In the genomic region with DNA sequence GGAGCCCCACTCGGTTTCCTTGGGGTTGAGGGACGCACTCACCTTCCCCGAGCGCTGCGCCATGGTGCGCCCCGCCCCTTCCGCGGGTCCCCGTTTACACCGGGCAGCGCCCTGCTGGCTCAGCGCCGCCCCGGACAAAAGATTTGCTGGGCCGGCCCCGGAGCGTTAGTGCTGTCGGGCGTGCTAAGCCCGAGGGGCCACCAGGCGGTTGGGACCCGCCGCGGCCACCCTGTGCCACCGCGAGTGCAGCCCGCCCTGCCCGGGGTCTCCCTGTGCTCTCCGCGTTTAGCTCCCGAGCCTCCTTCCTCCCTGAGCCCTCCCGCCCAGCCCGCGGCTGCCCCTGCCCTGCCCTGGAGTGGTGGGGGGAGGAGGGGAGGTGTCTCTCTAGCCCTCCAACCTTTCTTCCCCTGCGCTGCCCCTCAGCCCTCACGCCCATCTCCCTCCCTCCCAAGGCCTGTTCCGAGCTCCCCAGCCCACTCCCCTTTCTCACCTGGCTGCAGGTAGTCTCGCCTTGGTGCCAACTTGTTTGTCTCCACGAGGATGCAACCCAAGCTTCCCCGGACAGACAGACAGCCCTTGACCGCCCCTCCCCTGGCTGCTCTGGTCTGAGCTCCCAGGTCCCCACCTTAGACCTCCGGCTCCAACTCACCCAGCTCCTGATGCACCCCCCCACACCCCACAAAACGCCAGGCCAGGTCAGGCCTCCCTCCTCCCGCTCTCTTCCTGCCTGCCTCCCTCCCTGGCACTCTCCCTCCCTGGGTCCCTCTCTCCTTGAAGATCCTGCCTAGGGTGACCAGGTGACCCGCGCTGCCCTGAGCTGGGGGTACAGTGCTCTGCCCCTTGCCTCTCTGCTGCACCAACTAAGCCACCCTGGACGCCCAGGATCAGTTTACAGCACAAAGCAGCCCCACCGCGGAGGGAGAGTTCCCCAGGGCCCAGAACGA, we compare ENCODE assay signal across 12 cellular contexts. TPM values are rescaled to one million over a fixed set of nuclear protein-coding genes. Genes with fewer than 3 reads are reported as not detected.
DNase-seq lines count a peak whose midpoint lies in the region; ATAC-seq and TF ChIP-seq lines count a peak whose summit lies in the region.
"Had no signal": no experiment of that assay in that cellular context is flagged by ENCODE, and none has a peak within 500 bp of the region (broad histone marks: within the 10 kb centered on the region; RNA-seq: fewer than 3 reads in every experiment).

A gene with protein sequence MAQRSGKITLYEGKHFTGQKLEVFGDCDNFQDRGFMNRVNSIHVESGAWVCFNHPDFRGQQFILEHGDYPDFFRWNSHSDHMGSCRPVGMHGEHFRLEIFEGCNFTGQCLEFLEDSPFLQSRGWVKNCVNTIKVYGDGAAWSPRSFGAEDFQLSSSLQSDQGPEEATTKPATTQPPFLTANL (minus strand): TSS at position 287 of the 944 bp plus-strand sequence. CDS start 224 bp downstream, at position 63.

- TF ChIP-seq CTCF in RWPE2 (IDR thresholded peaks at IDR 0.05; ENCODE audit: poor library complexity, severe bottlenecking) (no peak), esophagus muscularis mucosa (IDR thresholded peaks at IDR 0.05) (no peak), parathyroid adenoma (IDR thresholded peaks at IDR 0.05) (no peak)

- H3K27me3 Mint-ChIP-seq in CD8-positive, alpha-beta memory T cell, result peaks cover 0 to 2% of the 10 kb centered on the region in 2 donors

- peak in 1 of 5 donors; percentile 46 for DNase-seq in CD8-positive, alpha-beta memory T cell
- DNase-seq in RWPE2 (ENCODE audit: low spot score) (no peak), esophagus muscularis mucosa (ENCODE audit: extremely low spot score) (no peak), SW 1271 (lab: John Stamatoyannopoulos, UW) (no peak)
- DNase-seq: anterior cingulate cortex, occipital lobe had no signal

- CTCF ChIA-PET in CD8-positive, alpha-beta memory T cell (lab: Charles Lee), result interaction anchor here (0.9 to 3.4 kb wide), 6 partner anchors 8 to 125 kb away, joined by 3 to 13 read pairs (median 4); no protein-coding TSS in a partner anchor

- no peaks in the 10 kb centered on the region for H3K9me3 ChIP-seq in CD8-positive, alpha-beta memory T cell (ENCODE audit: low read length)
- no peaks in the 10 kb centered on the region for H3K9me3 ChIP-seq in RWPE2 (ENCODE audit: severe bottlenecking)
- no peaks in the 10 kb centered on the region for H3K9me3 ChIP-seq in esophagus muscularis mucosa
- no peaks in the 10 kb centered on the region for H3K9me3 ChIP-seq in parathyroid adenoma (ENCODE audit: control insufficient read depth, low read length)

- H3K27ac Mint-ChIP-seq in CD8-positive, alpha-beta memory T cell, result peak within 1 kb of the TSS; percentile 5 to 95 (median 76)

- H3K36me3 ChIP-seq in CD8-positive, alpha-beta memory T cell (ENCODE audit: insufficient read depth, low read length), result no peaks in the 10 kb centered on the region
- H3K36me3 ChIP-seq in RWPE2 (ENCODE audit: low read depth) (no peaks in the 10 kb centered on the region), esophagus muscularis mucosa (no peaks in the 10 kb centered on the region), parathyroid adenoma (ENCODE audit: control insufficient read depth, insufficient read depth, low read length) (no peaks in the 10 kb centered on the region)

- POLR2A ChIA-PET in CD8-positive, alpha-beta memory T cell (lab: Charles Lee), result interaction anchor here (0.6 kb wide), 1 partner anchor 12 kb away, joined by 3 read pairs; no protein-coding TSS in a partner anchor

- no peak within 1 kb of the TSS for H3K4me3 ChIP-seq in CD8-positive, alpha-beta memory T cell (ENCODE audit: low read length)
- H3K4me3 ChIP-seq in RWPE2 (ENCODE audit: severe bottlenecking) (no peak within 1 kb of the TSS), esophagus muscularis mucosa (peak within 1 kb of the TSS; percentile 33 to 54 (median 44)), parathyroid adenoma (ENCODE audit: low read depth, low read length) (peak within 1 kb of the TSS; percentile 17)
- H3K4me3 ChIP-seq: GM12878, PC-9 had no signal

- H2AFZ ChIP-seq in parathyroid adenoma, result peak within 1 kb of the TSS; percentile 71
- H2AFZ ChIP-seq: PC-9 had no signal

- WGBS in esophagus muscularis mucosa, result 31% methylated on average over 23 of the region's 51 CpGs

- H3K9me3 Mint-ChIP-seq in CD8-positive, alpha-beta memory T cell, result no peaks in the 10 kb centered on the region

- peak within 1 kb of the TSS in 6 of 7 donors; percentile 29 to 70 (median 57) for H3K4me3 Mint-ChIP-seq in CD8-positive, alpha-beta memory T cell

- intact Hi-C loops in esophagus muscularis mucosa (cut with DNase I), result no loop called here

- H3K4me2 ChIP-seq in parathyroid adenoma (ENCODE audit: low read length), result peak within 1 kb of the TSS; percentile 55
- H3K4me2 ChIP-seq: PC-9 had no signal

- no peak within 1 kb of the TSS for H3K9ac ChIP-seq in parathyroid adenoma

- H3K36me3 Mint-ChIP-seq in CD8-positive, alpha-beta memory T cell, result no peaks in the 10 kb centered on the region

- peaks cover 6 to 37% (median 26%) of the 10 kb centered on the region in 3 donors for H3K4me1 Mint-ChIP-seq in CD8-positive, alpha-beta memory T cell

- no peaks in the 10 kb centered on the region for H3K27me3 ChIP-seq in CD8-positive, alpha-beta memory T cell (ENCODE audit: insufficient read depth, low read length, poor library complexity, severe bottlenecking)
- H3K27me3 ChIP-seq in RWPE2 (ENCODE audit: insufficient read depth, poor library complexity, severe bottlenecking) (no peaks in the 10 kb centered on the region), esophagus muscularis mucosa (peaks cover 0 to 31% (median 3%) of the 10 kb centered on the region in 4 donors), parathyroid adenoma (ENCODE audit: control insufficient read depth, insufficient read depth, low read length) (no peaks in the 10 kb centered on the region)

- H3K4me1 ChIP-seq in CD8-positive, alpha-beta memory T cell (ENCODE audit: insufficient read depth, low read length), result peaks cover 28% of the 10 kb centered on the region
- H3K4me1 ChIP-seq in RWPE2 (ENCODE audit: insufficient read depth, poor library complexity, severe bottlenecking) (peaks cover 8% of the 10 kb centered on the region), esophagus muscularis mucosa (peaks cover 20 to 42% (median 30%) of the 10 kb centered on the region in 4 donors), parathyroid adenoma (peaks cover 15% of the 10 kb centered on the region)

- no peak for TF ChIP-seq EP300 in esophagus muscularis mucosa (IDR thresholded peaks at IDR 0.05)

- no peak within 1 kb of the TSS for H3K27ac ChIP-seq in CD8-positive, alpha-beta memory T cell (ENCODE audit: low read depth, low read length)
- H3K27ac ChIP-seq in RWPE2 (ENCODE audit: poor library complexity, severe bottlenecking) (no peak within 1 kb of the TSS), esophagus muscularis mucosa (replicated peaks in 1 of 4) (peak within 1 kb of the TSS in 3 of 4 donors; percentile 11 to 44 (median 38)), parathyroid adenoma (peak within 1 kb of the TSS; percentile 82)
- H3K27ac ChIP-seq: PC-9 had no signal

- H3K79me2 ChIP-seq in parathyroid adenoma, result no peaks in the 10 kb centered on the region

- peak; percentile 25; the same call in 1 of the 3 replicates for ATAC-seq in RWPE2 (ENCODE audit: low read depth)
- no peak for ATAC-seq in HG03439 (IDR thresholded peaks at IDR 0.05; ENCODE audit: unreplicated experiment)
- ATAC-seq in GM18870 (IDR thresholded peaks at IDR 0.05; ENCODE audit: unreplicated experiment), result no peak
- ATAC-seq in GM19397 (IDR thresholded peaks at IDR 0.05; ENCODE audit: unreplicated experiment), result no peak
- ATAC-seq: GM12878 had no signal

- no peak for TF ChIP-seq POLR2A in esophagus muscularis mucosa (IDR thresholded peaks at IDR 0.05; ENCODE audit: low read depth)

RNA-seq across cellular contexts. Expression of the gene that starts here (rescaled TPM):
- not detected for total RNA-seq in CD8-positive, alpha-beta memory T cell
- 0.41 TPM for polyA plus RNA-seq in CD8-positive, alpha-beta memory T cell
- total RNA-seq in esophagus muscularis mucosa, result 1 to 10 TPM in 1 of 4 donors, under 1 TPM in 3; under 0.01 to 1.3 (median 0.25) TPM
- total RNA-seq: GM12878, occipital lobe had no signal
- polyA plus RNA-seq: GM12878 had no signal

Comparison
In these comparisons a context has a peak if more than half of its experiments do, and no peak if none do; other contexts are left out.
1. H3K27ac ChIP-seq: peak in esophagus muscularis mucosa (3 of 4) and parathyroid adenoma (single experiment); none in CD8-positive, alpha-beta memory T cell (single experiment) and RWPE2 (single experiment).
2. H3K4me3 ChIP-seq: peak in esophagus muscularis mucosa (4 of 4) and parathyroid adenoma (single experiment); none in CD8-positive, alpha-beta memory T cell (single experiment) and RWPE2 (single experiment).